In genomic region chr21:33264561-33264960, GRCh38 we compare ENCODE assay signal across 30 cellular contexts. TPM values are rescaled to one million over a fixed set of nuclear protein-coding genes. Genes with fewer than 3 reads are reported as not detected.
DNase-seq lines count a peak whose midpoint lies in the region; ATAC-seq, FAIRE-seq and TF ChIP-seq lines count a peak whose summit lies in the region.
"Had no signal": no experiment of that assay in that cellular context is flagged by ENCODE, and none has a peak within 500 bp of the region (broad histone marks: within the 10 kb centered on the region; RNA-seq: fewer than 3 reads in every experiment).

No MANE protein-coding gene starts in this region.

- H3K9me3 Mint-ChIP-seq in CD4-positive, alpha-beta T cell, result no peaks in the 10 kb centered on the region
- no peaks in the 10 kb centered on the region for H3K9me3 Mint-ChIP-seq in GM23338

- RAD21 ChIA-PET in GM12878 (lab: Charles Lee; ENCODE audit: unreplicated experiment), result interaction anchor here (2.4 kb wide), 1 partner anchor 60 kb away, joined by 14 read pairs; no protein-coding TSS in a partner anchor

- no peaks in the 10 kb centered on the region for H3K9me2 ChIP-seq in GM23338 (ENCODE audit: insufficient read depth)

- TF ChIP-seq RAD21 in GM12878 (IDR thresholded peaks at IDR 0.05; ENCODE audit: insufficient read depth, low read depth, low read length), result no peak

- no peak overlapping the region for H3K9ac ChIP-seq in GM12878 (ENCODE audit: control insufficient read depth, insufficient read depth, low read length)

- TF ChIP-seq POLR2A in GM12878 (IDR thresholded peaks at IDR 0.05; ENCODE audit: low read depth, low read length), result 0 out of 2 replicates have a peak, but pooled peaks have one; percentile 7

- H4K20me1 ChIP-seq in GM23338 (replicated peaks; ENCODE audit: insufficient read depth) (no peaks in the 10 kb centered on the region), GM12878 (ENCODE audit: control insufficient read depth, insufficient read depth) (no peaks in the 10 kb centered on the region)

- TF ChIP-seq CTCF in CD4-positive, alpha-beta T cell (IDR thresholded peaks at IDR 0.05), result no peak
- TF ChIP-seq CTCF in GM23338 (conservative IDR thresholded peaks at IDR 0.05; ENCODE audit: low read depth in 2 of 2) (no peak), GM12878 (IDR thresholded peaks at IDR 0.05 in 2 of 3, conservative IDR thresholded peaks at IDR 0.05 in 1 of 3; ENCODE audit: control insufficient read depth in 2 of 3, extremely low read depth in 1 of 3, insufficient read depth in 1 of 3, low read depth in 3 of 3, low read length in 3 of 3) (no peak), psoas muscle (IDR thresholded peaks at IDR 0.05) (no peak)

- ATAC-seq in CD4-positive, alpha-beta T cell (ENCODE audit: poor library complexity), result no peak
- ATAC-seq in GM23338 (no peak), GM12878 (no peak), psoas muscle (peak in 2 of 4 donors; percentile 35 to 59)
- ATAC-seq: left colon, sciatic nerve had no signal

- H3K27me3 ChIP-seq in CD4-positive, alpha-beta T cell (ENCODE audit: control insufficient read depth, insufficient read depth, low read length), result no peaks in the 10 kb centered on the region
- no peaks in the 10 kb centered on the region for H3K27me3 ChIP-seq in GM23338 (ENCODE audit: insufficient read depth)
- H3K27me3 ChIP-seq in GM12878 (replicated peaks in 1 of 2; ENCODE audit: control insufficient read depth in 2 of 2, insufficient read depth in 2 of 2, low read length in 1 of 2), result no peaks in the 10 kb centered on the region
- no peaks in the 10 kb centered on the region for H3K27me3 ChIP-seq in psoas muscle (ENCODE audit: insufficient read depth in 3 of 3, low read length in 2 of 3)
- H3K27me3 ChIP-seq: cardiac muscle cell, Peyer's patch, transverse colon had no signal

- DNase-seq in CD4-positive, alpha-beta T cell, result no peak
- peak; percentile 17 for DNase-seq in GM23338 (ENCODE audit: low spot score)
- DNase-seq in GM12878 (ENCODE audit: low read depth, low spot score), result no peak
- no peak for DNase-seq in psoas muscle
- no peak for DNase-seq in MV-4-11 (lab: John Stamatoyannopoulos, UW)
- no peak for DNase-seq in stimulated activated CD4-positive, alpha-beta T cell treated with anti-CD3 and anti-CD28 coated beads, Interleukin-1b, Interleukin-23, amount 100 ng/mL, for 48 hours
- DNase-seq in NCI-H2196 treated with DMSO at 0.1 percent for 48 hours (lab: John Stamatoyannopoulos, UW; ENCODE audit: unreplicated experiment), result no peak
- DNase-seq: activated CD4-positive, alpha-beta T cell treated with anti-CD3 and anti-CD28 coated beads for 4 hours; activated CD8-positive, alpha-beta memory T cell treated with anti-CD3 and anti-CD28 coated beads for 24 hours; activated T-cell treated with anti-CD3 and anti-CD28 coated beads for 4 hours; C1 segment of cervical spinal cord; effector CD4-positive, alpha-beta T cell; H7; left colon; NCI-H1436 treated with DMSO at 0.1 percent for 48 hours; NCI-H2081 treated with DMSO at 0.1 percent for 48 hours; NCI-H226; NCI-H69; nucleus accumbens; Peyer's patch; SIG-M5; stimulated activated CD4-positive, alpha-beta T cell treated with anti-CD3 and anti-CD28 coated beads, Interleukin-4, amount 100 ng/mL, for 24 hours; transverse colon had no signal

- peaks cover 24% of the 10 kb centered on the region for H3K4me1 ChIP-seq in GM23338 (ENCODE audit: insufficient read depth)
- peaks cover 23% of the 10 kb centered on the region for H3K4me1 ChIP-seq in GM12878 (ENCODE audit: control insufficient read depth, insufficient read depth, low read length)
- H3K4me1 ChIP-seq in psoas muscle, result no peaks in the 10 kb centered on the region
- H3K4me1 ChIP-seq: prostate gland had no signal

- no peaks in the 10 kb centered on the region for H3K27me3 Mint-ChIP-seq in CD4-positive, alpha-beta T cell
- peaks cover 16% of the 10 kb centered on the region for H3K27me3 Mint-ChIP-seq in GM23338 (ENCODE audit: insufficient read depth, low read depth, poor library complexity)

- TF ChIP-seq EP300 in GM12878 (IDR thresholded peaks at IDR 0.05; ENCODE audit: borderline replicate concordance in 1 of 2, control insufficient read depth in 1 of 2, low read depth in 2 of 2, low read length in 2 of 2), result no peak

- H3F3A ChIP-seq in GM23338 (replicated peaks; ENCODE audit: low read depth), result 0 out of 2 replicates have a peak, but pooled peaks cover 9% of the 10 kb centered on the region

- H3K4me3 ChIP-seq in GM23338 (no peak overlapping the region), GM12878 (no peak overlapping the region), psoas muscle (no peak overlapping the region)
- H3K4me3 ChIP-seq: cardiac muscle cell, Peyer's patch, prostate gland, transverse colon had no signal

- peak overlapping the region; percentile 5 for H3K27ac ChIP-seq in CD4-positive, alpha-beta T cell (ENCODE audit: low read depth, low read length)
- H3K27ac ChIP-seq in GM23338 (ENCODE audit: low read depth), result no peak overlapping the region
- H3K27ac ChIP-seq in GM12878 (ENCODE audit: control insufficient read depth, insufficient read depth), result no peak overlapping the region
- peak overlapping the region; percentile 79 for H3K27ac ChIP-seq in psoas muscle
- H3K27ac ChIP-seq: cardiac muscle cell, epithelial cell of prostate had no signal

- SMC1A ChIA-PET in GM12878 (lab: Charles Lee; ENCODE audit: uncharacterized antibody, unreplicated experiment), result interaction anchor here (1.2 to 6.7 kb wide), 4 partner anchors 27 to 97 kb away, joined by 3 to 92 read pairs (median 6); no protein-coding TSS in a partner anchor

- in situ Hi-C loops in GM12878 (cut with MboI), result loop anchor here (25.0 kb wide), 1 partner anchor 1598 kb away; no protein-coding TSS in a partner anchor

- peaks cover 70% of the 10 kb centered on the region for H3K4me1 Mint-ChIP-seq in CD4-positive, alpha-beta T cell (ENCODE audit: low read depth)
- H3K4me1 Mint-ChIP-seq in GM23338, result peaks cover 24% of the 10 kb centered on the region

- POLR2A ChIA-PET in CD4-positive, alpha-beta T cell (lab: Charles Lee), result interaction anchor here (3.4 to 4.3 kb wide), 2 partner anchors 61 to 97 kb away, joined by 27 to 35 read pairs; partner anchors contain the start of gene IFNAR1
- POLR2A ChIA-PET in GM12878 (lab: Charles Lee), result interaction anchor here (1.2 to 4.4 kb wide), 2 partner anchors 9 to 26 kb away, joined by 4 to 38 read pairs; no protein-coding TSS in a partner anchor

- H3K4me3 Mint-ChIP-seq in CD4-positive, alpha-beta T cell, result peak overlapping the region; percentile 48
- no peak overlapping the region for H3K4me3 Mint-ChIP-seq in GM23338

- 95% methylated on average over 11 of the region's 11 CpGs for whole genome bisulfite sequencing in GM12878 (ENCODE audit: insufficient coverage, insufficient replicate concordance, low lambda C conversion rate, missing lambda C conversion rate)
- 34 to 58% (median 45%) methylated on average over 11 of the region's 11 CpGs for WGBS in psoas muscle, 3 donors

- no peak overlapping the region for H3K4me2 ChIP-seq in GM23338
- peak overlapping the region; percentile 28; the same call in 1 of the 2 replicates for H3K4me2 ChIP-seq in GM12878 (ENCODE audit: control insufficient read depth, insufficient read depth)

- H3K79me2 ChIP-seq in GM23338 (replicated peaks; ENCODE audit: insufficient read depth) (no peaks in the 10 kb centered on the region), GM12878 (ENCODE audit: control insufficient read depth, insufficient read depth, low read length) (peaks cover 29% of the 10 kb centered on the region)

- H3K9me3 ChIP-seq in CD4-positive, alpha-beta T cell (ENCODE audit: control insufficient read depth, low read length), result no peaks in the 10 kb centered on the region
- H3K9me3 ChIP-seq in GM12878 (replicated peaks; ENCODE audit: control insufficient read depth, insufficient read depth, low read length) (no peaks in the 10 kb centered on the region), psoas muscle (no peaks in the 10 kb centered on the region)
- H3K9me3 ChIP-seq: Peyer's patch, prostate gland, transverse colon had no signal

- H3K27ac Mint-ChIP-seq in CD4-positive, alpha-beta T cell, result peak overlapping the region; percentile 42
- H3K27ac Mint-ChIP-seq in GM23338, result no peak overlapping the region

- FAIRE-seq in GM12878 (lab: Jason Lieb, UNC), result no peak
- FAIRE-seq: astrocyte, colon, GM18507 had no signal

- H3K36me3 ChIP-seq in GM23338 (ENCODE audit: insufficient read depth) (no peaks in the 10 kb centered on the region), GM12878 (ENCODE audit: control insufficient read depth in 2 of 2, insufficient read depth in 2 of 2, low read length in 1 of 2) (peaks cover 4 to 10% of the 10 kb centered on the region in 2 experiments), psoas muscle (ENCODE audit: insufficient read depth in 1 of 2, low read depth in 1 of 2) (peaks cover 0 to 22% of the 10 kb centered on the region in 2 donors)
- H3K36me3 ChIP-seq: cardiac muscle cell, prostate gland, transverse colon had no signal

- H2AFZ ChIP-seq in GM23338 (no peak overlapping the region), GM12878 (ENCODE audit: control insufficient read depth, low read depth, low read length) (no peak overlapping the region)

- BruUV-seq in GM12878 (replicated peaks; lab: Mats Ljungman, UMichigan), result no TSS peak

- intact Hi-C loops in CD4-positive, alpha-beta T cell (cut with DNase I, micrococcal nuclease), result loop anchor here (2.0 to 10.0 kb wide), 3 partner anchors 28 to 180 kb away; no protein-coding TSS in a partner anchor
- intact Hi-C loops in GM12878 (cut with micrococcal nuclease; ENCODE audit: unreplicated experiment) (loop anchor here (2.0 kb wide), 1 partner anchor 60 kb away; no protein-coding TSS in a partner anchor), psoas muscle (cut with DNase I) (loop anchor here in 1 of 2 donors (2.0 kb wide), 1 partner anchor 68 kb away; no protein-coding TSS in a partner anchor)

- CTCF ChIA-PET in CD4-positive, alpha-beta T cell (lab: Charles Lee), result interaction anchor here (1.4 kb wide), 1 partner anchor 13 kb away, joined by 4 read pairs; no protein-coding TSS in a partner anchor
- CTCF ChIA-PET in GM12878 (lab: Yijun Ruan, JAX), result interaction anchor here (1.5 to 4.0 kb wide), 4 partner anchors 21 to 97 kb away, joined by 4 to 23 read pairs (median 6); no protein-coding TSS in a partner anchor

- H3K36me3 Mint-ChIP-seq in CD4-positive, alpha-beta T cell (ENCODE audit: low read depth), result peaks cover 62% of the 10 kb centered on the region
- peaks cover 5% of the 10 kb centered on the region; the same call in 1 of the 3 replicates for H3K36me3 Mint-ChIP-seq in GM23338 (ENCODE audit: low read depth)

RNA-seq across cellular contexts. Expression of gene IL10RB, which starts 1.6 kb away (rescaled TPM):
- total RNA-seq in CD4-positive, alpha-beta T cell, result 1 to 10 TPM; 7.2 to 9.2 TPM
- 2.1 and 2.5 TPM in 2 replicates for total RNA-seq in GM23338 (2014; rRNA removed; shearing (Covaris generic))
- polyA plus RNA-seq in GM23338 (2016; fragmentation: Nextera tagmentation; extraction: Ambion mirVana) (2.2 and 2.4 TPM in 2 replicates), GM12878 (2011; rRNA removed) (31.4 and 37.4 TPM in 2 replicates), GM12878 (2014; fragmentation: Illumina TruSeq; extraction: Trizol) (27.3 and 37.5 TPM in 2 replicates), GM12878 (2014; fragmentation: Nextera tagmentation; extraction: Ambion mirVana) (10 to 100 TPM; 15.0 to 23.3 TPM), GM12878 (2014; rRNA removed) (27.2 and 31.1 TPM in 2 replicates), GM12878 (2016; fragmentation: Nextera tagmentation; extraction: Ambion mirVana) (10 to 100 TPM; 49.8 to 55.1 TPM), psoas muscle (1 to 10 TPM; 5.6 to 9.3 (median 8.5) TPM)
- 35.3 and 38.4 TPM in 2 replicates for total RNA-seq in GM12878 (2013; cell fraction: nucleolus; rRNA removed)
- total RNA-seq in GM12878 (2014; rRNA removed) (37.3 and 44.5 TPM in 2 replicates), GM12878 (2014; rRNA removed; fragmentation: Illumina TruSeq; extraction: Trizol) (30.0 and 32.4 TPM in 2 replicates), GM12878 (2021) (22.7 and 26.9 TPM in 2 replicates), psoas muscle (1 to 10 TPM; 4.4 to 8.1 (median 6.6) TPM)
- 28.8 TPM for polyA plus RNA-seq in GM12878 (2011; ENCODE audit: low read depth)
- 32.9 and 43.8 TPM in 2 replicates for polyA plus RNA-seq in GM12878 (2011; cell fraction: cytosol; rRNA removed)
- 13.2 and 14.8 TPM in 2 replicates for polyA plus RNA-seq in GM12878 (2011; cell fraction: nucleus; rRNA removed)
- 30.3 and 41.4 TPM in 2 replicates for polyA plus RNA-seq in GM12878 (2012)
- polyA minus RNA-seq in GM12878 (2011; rRNA and poly(A)+ RNA removed), result 43.3 and 51.9 TPM in 2 replicates
- polyA minus RNA-seq in GM12878 (2011; cell fraction: cytosol; rRNA and poly(A)+ RNA removed), result 15.5 and 18.2 TPM in 2 replicates
- 8.2 and 10.6 TPM in 2 replicates for polyA minus RNA-seq in GM12878 (2011; cell fraction: nucleus; rRNA and poly(A)+ RNA removed)

RNA-seq across cellular contexts. Expression of gene IFNAR2, which starts 34.8 kb away (rescaled TPM):
- total RNA-seq in CD4-positive, alpha-beta T cell, result 10 to 100 TPM; 26.6 to 28.2 TPM
- 11.1 and 18.2 TPM in 2 replicates for total RNA-seq in GM23338 (2014; rRNA removed; shearing (Covaris generic))
- polyA plus RNA-seq in GM23338 (2016; fragmentation: Nextera tagmentation; extraction: Ambion mirVana) (14.5 and 16.8 TPM in 2 replicates), GM12878 (2011; rRNA removed) (99.7 and 143 TPM in 2 replicates), GM12878 (2014; fragmentation: Illumina TruSeq; extraction: Trizol) (76.6 and 99.0 TPM in 2 replicates), GM12878 (2014; fragmentation: Nextera tagmentation; extraction: Ambion mirVana) (10 to 100 TPM in 1 of 2 experiments, 1 to 10 TPM in 1; 8.5 to 23.3 TPM), GM12878 (2014; rRNA removed) (29.1 and 51.4 TPM in 2 replicates), GM12878 (2016; fragmentation: Nextera tagmentation; extraction: Ambion mirVana) (10 to 100 TPM; 66.1 to 67.4 TPM), psoas muscle (1 to 10 TPM; 3.5 to 4.2 (median 3.8) TPM)
- total RNA-seq in GM12878 (2013; cell fraction: nucleolus; rRNA removed), result 126 and 141 TPM in 2 replicates
- total RNA-seq in GM12878 (2014; rRNA removed) (13.6 and 15.9 TPM in 2 replicates), GM12878 (2014; rRNA removed; fragmentation: Illumina TruSeq; extraction: Trizol) (17.8 and 20.4 TPM in 2 replicates), GM12878 (2021) (57.7 and 64.7 TPM in 2 replicates), psoas muscle (10 to 100 TPM in 1 of 4 donors, 1 to 10 TPM in 3; 3.3 to 10.0 (median 6.2) TPM)
- 70.8 TPM for polyA plus RNA-seq in GM12878 (2011; ENCODE audit: low read depth)
- polyA plus RNA-seq in GM12878 (2011; cell fraction: cytosol; rRNA removed), result 30.3 and 40.8 TPM in 2 replicates
- polyA plus RNA-seq in GM12878 (2011; cell fraction: nucleus; rRNA removed), result 41.7 and 46.0 TPM in 2 replicates
- polyA plus RNA-seq in GM12878 (2012), result 47.7 and 70.7 TPM in 2 replicates
- polyA minus RNA-seq in GM12878 (2011; rRNA and poly(A)+ RNA removed), result 41.2 and 93.3 TPM in 2 replicates
- polyA minus RNA-seq in GM12878 (2011; cell fraction: cytosol; rRNA and poly(A)+ RNA removed), result 18.4 and 19.6 TPM in 2 replicates
- polyA minus RNA-seq in GM12878 (2011; cell fraction: nucleus; rRNA and poly(A)+ RNA removed), result 16.2 and 23.5 TPM in 2 replicates

Comparison
In these comparisons a context has a peak if more than half of its experiments do, and no peak if none do; other contexts are left out.
1. H3K27ac ChIP-seq: peak in CD4-positive, alpha-beta T cell (single experiment) and psoas muscle (single experiment); none in GM23338 (single experiment) and GM12878 (single experiment).